Comparison of ENCODE assay signal across 1 cellular context in the genomic region with DNA sequence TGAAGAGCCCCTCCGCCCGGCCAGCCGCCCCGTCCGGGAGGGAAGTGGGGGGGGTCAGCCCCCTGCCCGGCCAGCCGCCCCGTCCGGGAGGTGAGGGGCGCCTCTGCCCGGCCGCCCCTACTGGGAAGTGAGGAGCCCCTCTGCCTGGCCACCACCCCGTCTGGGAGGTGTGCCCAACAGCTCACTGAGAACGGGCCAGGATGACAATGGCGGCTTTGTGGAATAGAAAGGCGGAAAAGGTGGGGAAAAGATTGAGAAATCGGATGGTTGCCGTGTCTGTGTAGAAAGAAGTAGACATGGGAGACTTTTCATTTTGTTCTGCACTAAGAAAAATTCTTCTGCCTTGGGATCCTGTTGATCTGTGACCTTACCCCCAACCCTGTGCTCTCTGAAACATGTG. TPM values are rescaled to one million over a fixed set of nuclear protein-coding genes. Genes with fewer than 3 reads are reported as not detected.
"Had no signal": no experiment of that assay in that cellular context is flagged by ENCODE, and none has a peak within 500 bp of the region (broad histone marks: within the 10 kb centered on the region; RNA-seq: fewer than 3 reads in every experiment).

No MANE protein-coding gene starts in this region.

RNA-seq across cellular contexts. Expression of a gene that starts 33.3 kb away (rescaled TPM):
- total RNA-seq: SJCRH30 had no signal
